ENCODE assay signal across 1 cellular context in the genomic region with DNA sequence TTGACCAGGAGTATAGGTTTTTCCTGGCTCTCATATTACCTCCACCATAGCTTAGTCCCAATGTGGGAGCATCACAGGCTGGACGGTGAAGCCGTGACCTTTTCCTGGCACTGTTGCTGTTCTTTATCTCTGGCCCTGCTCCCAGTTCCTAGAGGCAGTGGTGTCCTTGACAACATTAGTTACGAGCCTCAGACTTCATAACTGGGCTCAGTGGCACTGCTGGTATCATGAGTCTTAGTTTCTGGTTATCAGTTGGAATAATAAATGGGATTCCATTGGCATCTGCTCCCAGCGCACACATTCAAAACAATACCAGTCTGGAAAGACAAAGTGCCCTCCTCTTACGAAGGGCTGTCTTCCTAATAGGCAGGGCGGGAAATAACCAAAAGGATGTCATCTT.
TF ChIP-seq lines count a peak whose summit lies in the region.

No MANE protein-coding gene starts in this region.

TF ChIP-seq in endothelial cell of umbilical vein, 7 proteins besides CTCF, POLR2A, EP300 and RAD21 (continued from another document):
- TF ChIP-seq, protein P1, sequence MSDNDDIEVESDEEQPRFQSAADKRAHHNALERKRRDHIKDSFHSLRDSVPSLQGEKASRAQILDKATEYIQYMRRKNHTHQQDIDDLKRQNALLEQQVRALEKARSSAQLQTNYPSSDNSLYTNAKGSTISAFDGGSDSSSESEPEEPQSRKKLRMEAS (IDR thresholded peaks at IDR 0.05; ENCODE audit: insufficient read depth, insufficient read length): no peak
- TF ChIP-seq GATA2 (IDR thresholded peaks at IDR 0.05; ENCODE audit: insufficient read depth, insufficient read length, low read depth, low read length) (no peak), POLR2AphosphoS5 (IDR thresholded peaks at IDR 0.05; ENCODE audit: insufficient read depth, low read depth, low read length) (no peak), MYC (IDR thresholded peaks at IDR 0.05; ENCODE audit: low read depth, low read length) (no peak), FOS (IDR thresholded peaks at IDR 0.05; ENCODE audit: borderline replicate concordance, insufficient read depth, low read length) (no peak), EZH2 (IDR thresholded peaks at IDR 0.05; ENCODE audit: borderline replicate concordance, low read depth, low read length, severe bottlenecking) (no peak)
